In the genomic region with DNA sequence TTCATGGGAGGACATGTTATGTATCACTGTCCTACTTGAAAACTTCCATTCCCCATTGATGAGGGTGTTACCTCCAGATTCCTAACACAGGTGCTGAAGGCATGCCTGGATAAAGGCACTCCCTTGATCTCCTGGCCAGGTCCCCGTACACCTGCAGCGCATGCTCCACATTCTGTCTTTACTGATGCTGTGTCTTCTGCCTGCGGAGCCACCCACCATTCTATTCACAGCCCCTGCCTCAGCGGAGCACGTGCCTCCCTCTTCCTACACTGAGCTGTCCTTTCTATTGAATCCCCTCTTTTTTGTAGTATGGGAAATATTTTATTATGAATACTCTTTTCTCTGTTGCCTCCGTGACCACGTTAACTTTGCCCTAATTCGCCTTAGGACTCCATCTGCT, we compare ENCODE assay signal across 24 cellular contexts. TPM values are rescaled to one million over a fixed set of nuclear protein-coding genes. Genes with fewer than 3 reads are reported as not detected.
DNase-seq lines count a peak whose midpoint lies in the region; ATAC-seq and TF ChIP-seq lines count a peak whose summit lies in the region.
"Had no signal": no experiment of that assay in that cellular context is flagged by ENCODE, and none has a peak within 500 bp of the region (broad histone marks: within the 10 kb centered on the region; RNA-seq: fewer than 3 reads in every experiment).

No MANE protein-coding gene starts in this region.

- no peaks in the 10 kb centered on the region for H3K27me3 ChIP-seq in adrenal gland
- no peaks in the 10 kb centered on the region for H3K27me3 ChIP-seq in Karpas-422 (ENCODE audit: low read length)
- H3K27me3 ChIP-seq in endodermal cell (ENCODE audit: control insufficient read depth, insufficient read depth, low read length, poor library complexity, severe bottlenecking) = no peaks in the 10 kb centered on the region

- no peaks in the 10 kb centered on the region for H3K9me3 Mint-ChIP-seq in stimulated activated naive CD8-positive, alpha-beta T cell treated with anti-CD3 and anti-CD28 coated beads, Interleukin-15, Interleukin-2, amounts not matched to agents 100 ng/mL and 50 ng/mL, for 24 hours
- no peaks in the 10 kb centered on the region for H3K9me3 Mint-ChIP-seq in stimulated activated naive CD8-positive, alpha-beta T cell treated with anti-CD3 and anti-CD28 coated beads, Interleukin-15, amount 100 ng/mL, for 72 hours
- H3K9me3 Mint-ChIP-seq in nephron = no peaks in the 10 kb centered on the region
- H3K9me3 Mint-ChIP-seq in endodermal cell = no peaks in the 10 kb centered on the region
- no peaks in the 10 kb centered on the region for H3K9me3 Mint-ChIP-seq in activated CD8-positive, alpha-beta T cell treated with anti-CD3 and anti-CD28 coated beads for 36 hours
- H3K9me3 Mint-ChIP-seq: central memory CD8-positive, alpha-beta T cell; effector memory CD8-positive, alpha-beta T cell had no signal

- POLR2A ChIA-PET in activated CD8-positive, alpha-beta T cell treated with anti-CD3 and anti-CD28 coated beads for 36 hours (lab: Charles Lee) = interaction anchor here (1.3 to 1.5 kb wide), 2 partner anchors 12 to 17 kb away, joined by 3 to 4 read pairs; no protein-coding TSS in a partner anchor

- H3K36me3 Mint-ChIP-seq in stimulated activated naive CD8-positive, alpha-beta T cell treated with anti-CD3 and anti-CD28 coated beads, Interleukin-15, Interleukin-2, amounts not matched to agents 100 ng/mL and 50 ng/mL, for 24 hours (ENCODE audit: low read depth) = peaks cover 25% of the 10 kb centered on the region
- peaks cover 4% of the 10 kb centered on the region for H3K36me3 Mint-ChIP-seq in nephron (ENCODE audit: low read depth)
- no peaks in the 10 kb centered on the region for H3K36me3 Mint-ChIP-seq in endodermal cell (ENCODE audit: low read depth)
- peaks cover 16% of the 10 kb centered on the region for H3K36me3 Mint-ChIP-seq in activated CD8-positive, alpha-beta T cell treated with anti-CD3 and anti-CD28 coated beads for 36 hours (ENCODE audit: low read depth)

- TF ChIP-seq CTCF in adrenal gland (IDR thresholded peaks at IDR 0.05) = no peak
- TF ChIP-seq CTCF in nephron (IDR thresholded peaks at IDR 0.05; ENCODE audit: unreplicated experiment in 3 of 3) = no peak
- TF ChIP-seq CTCF in endodermal cell (conservative IDR thresholded peaks at IDR 0.05) = no peak
- no peak for TF ChIP-seq CTCF in activated CD8-positive, alpha-beta T cell treated with anti-CD3 and anti-CD28 coated beads for 36 hours (IDR thresholded peaks at IDR 0.05)

- H3K9me3 ChIP-seq in adrenal gland (replicated peaks in 1 of 3) (no peaks in the 10 kb centered on the region), Karpas-422 (ENCODE audit: low read length) (no peaks in the 10 kb centered on the region), endodermal cell (ENCODE audit: control insufficient read depth, low read length) (no peaks in the 10 kb centered on the region)

- CTCF ChIA-PET in activated CD8-positive, alpha-beta T cell treated with anti-CD3 and anti-CD28 coated beads for 36 hours (lab: Charles Lee) = interaction anchor here (0.8 to 1.3 kb wide), 3 partner anchors 10 to 12 kb away, joined by 3 to 5 read pairs (median 3); no protein-coding TSS in a partner anchor

- WGBS in adrenal gland, 4 donors = 91 to 95% (median 94%) methylated on average over 8 of the region's 8 CpGs
- WGBS in endodermal cell (ENCODE audit: insufficient coverage in 1 of 2, insufficient read length in 1 of 2), 2 experiments = 91% methylated on average over 6 to 8 of the region's 8 CpGs

- no peak overlapping the region for H2AFZ ChIP-seq in Karpas-422 (ENCODE audit: low read length)

- 0 out of 2 replicates have a peak, but pooled peaks cover 2% of the 10 kb centered on the region for H3K79me2 ChIP-seq in Karpas-422 (ENCODE audit: low read length)

- H3K4me1 Mint-ChIP-seq in stimulated activated naive CD8-positive, alpha-beta T cell treated with anti-CD3 and anti-CD28 coated beads, Interleukin-15, Interleukin-2, amounts not matched to agents 100 ng/mL and 50 ng/mL, for 24 hours (ENCODE audit: low read depth) = peaks cover 67% of the 10 kb centered on the region
- peaks cover 80% of the 10 kb centered on the region for H3K4me1 Mint-ChIP-seq in stimulated activated naive CD8-positive, alpha-beta T cell treated with anti-CD3 and anti-CD28 coated beads, Interleukin-15, amount 100 ng/mL, for 72 hours
- H3K4me1 Mint-ChIP-seq in nephron = peaks cover 53% of the 10 kb centered on the region
- H3K4me1 Mint-ChIP-seq in endodermal cell = peaks cover 7% of the 10 kb centered on the region
- H3K4me1 Mint-ChIP-seq in activated CD8-positive, alpha-beta T cell treated with anti-CD3 and anti-CD28 coated beads for 36 hours (ENCODE audit: low read depth) = peaks cover 64% of the 10 kb centered on the region

- H3K36me3 ChIP-seq in adrenal gland (replicated peaks in 1 of 2) (no peaks in the 10 kb centered on the region), Karpas-422 (ENCODE audit: insufficient read depth, low read length) (no peaks in the 10 kb centered on the region), endodermal cell (ENCODE audit: control insufficient read depth, insufficient read depth, low read length) (no peaks in the 10 kb centered on the region)

- H3K4me1 ChIP-seq in adrenal gland (replicated peaks in 1 of 2) (peaks cover 7 to 29% of the 10 kb centered on the region in 2 donors), Karpas-422 (ENCODE audit: low read length) (peaks cover 3% of the 10 kb centered on the region; the same call in 1 of the 2 replicates), endodermal cell (ENCODE audit: control insufficient read depth, insufficient read depth, low read length) (no peaks in the 10 kb centered on the region)

- no peaks in the 10 kb centered on the region for H3K27me3 Mint-ChIP-seq in stimulated activated naive CD8-positive, alpha-beta T cell treated with anti-CD3 and anti-CD28 coated beads, Interleukin-15, Interleukin-2, amounts not matched to agents 100 ng/mL and 50 ng/mL, for 24 hours
- no peaks in the 10 kb centered on the region for H3K27me3 Mint-ChIP-seq in stimulated activated naive CD8-positive, alpha-beta T cell treated with anti-CD3 and anti-CD28 coated beads, Interleukin-15, amount 100 ng/mL, for 72 hours
- H3K27me3 Mint-ChIP-seq in nephron (ENCODE audit: low read depth) = no peaks in the 10 kb centered on the region
- H3K27me3 Mint-ChIP-seq in endodermal cell (ENCODE audit: insufficient read depth) = no peaks in the 10 kb centered on the region
- no peaks in the 10 kb centered on the region for H3K27me3 Mint-ChIP-seq in activated CD8-positive, alpha-beta T cell treated with anti-CD3 and anti-CD28 coated beads for 36 hours
- H3K27me3 Mint-ChIP-seq: central memory CD8-positive, alpha-beta T cell; effector memory CD8-positive, alpha-beta T cell; progenitor cell of endocrine pancreas had no signal

- ATAC-seq in stimulated activated naive CD8-positive, alpha-beta T cell treated with anti-CD3 and anti-CD28 coated beads, Interleukin-15, amount 100 ng/mL, for 72 hours = no peak
- no peak for ATAC-seq in activated CD8-positive, alpha-beta T cell treated with anti-CD3 and anti-CD28 coated beads for 36 hours
- ATAC-seq: effector memory CD8-positive, alpha-beta T cell; GM12878 had no signal

- no peak for DNase-seq in stimulated activated naive CD8-positive, alpha-beta T cell treated with anti-CD3 and anti-CD28 coated beads, Interleukin-15, amount 100 ng/mL, for 72 hours
- DNase-seq in adrenal gland (no peak), Karpas-422 (no peak), DMS79 treated with DMSO at 0.1 percent for 48 hours (lab: John Stamatoyannopoulos, UW) (no peak), endodermal cell (no peak)
- DNase-seq in activated CD8-positive, alpha-beta T cell treated with anti-CD3 and anti-CD28 coated beads for 36 hours = no peak
- DNase-seq: activated CD4-positive, alpha-beta T cell treated with anti-CD3 and anti-CD28 coated beads for 4 hours; activated T-cell treated with anti-CD3 and anti-CD28 coated beads, Interleukin-2, amount 50 U/mL, for 1 hour; AML-193; Calu3; effector memory CD8-positive, alpha-beta T cell; NCI-H1417 treated with DMSO at 0.1 percent for 48 hours; NCI-H2227 treated with DMSO at 0.1 percent for 48 hours; NK-92 treated with Interleukin-12 subunit alpha and Interleukin-12 subunit beta, amount 100 ng/mL, for 24 hours; Right ventricle myocardium superior; stimulated activated CD4-positive, alpha-beta T cell treated with anti-CD3 and anti-CD28 coated beads, Interleukin-12 subunit alpha, Interleukin-12 subunit beta, amount 100 ng/mL, for 4 hours; T-helper 9 cell had no signal

- no peak overlapping the region for H3K9ac ChIP-seq in Karpas-422 (ENCODE audit: low read length)
- H3K9ac ChIP-seq in endodermal cell (ENCODE audit: extremely low read depth, low read length, poor library complexity, severe bottlenecking) = no peak overlapping the region
- H3K9ac ChIP-seq: KMS-11 had no signal

- H3K4me3 ChIP-seq in adrenal gland (no peak overlapping the region), Karpas-422 (ENCODE audit: low read length) (no peak overlapping the region), endodermal cell (ENCODE audit: low read length) (no peak overlapping the region)
- H3K4me3 ChIP-seq: GM12878 had no signal

- no peak for TF ChIP-seq POLR2A in adrenal gland (IDR thresholded peaks at IDR 0.05)

- peaks cover 68% of the 10 kb centered on the region for H4K20me1 ChIP-seq in Karpas-422 (ENCODE audit: insufficient read depth, low read depth, low read length)

- H3K27ac ChIP-seq in adrenal gland (peak overlapping the region in 3 of 5 donors; percentile 27 to 57 (median 39)), Karpas-422 (ENCODE audit: low read length) (no peak overlapping the region), endodermal cell (ENCODE audit: low read depth, low read length) (no peak overlapping the region)
- H3K27ac ChIP-seq: HL-60, KMS-11 had no signal

- peak overlapping the region; percentile 9 for H3K27ac Mint-ChIP-seq in stimulated activated naive CD8-positive, alpha-beta T cell treated with anti-CD3 and anti-CD28 coated beads, Interleukin-15, Interleukin-2, amounts not matched to agents 100 ng/mL and 50 ng/mL, for 24 hours
- no peak overlapping the region for H3K27ac Mint-ChIP-seq in stimulated activated naive CD8-positive, alpha-beta T cell treated with anti-CD3 and anti-CD28 coated beads, Interleukin-15, amount 100 ng/mL, for 72 hours
- H3K27ac Mint-ChIP-seq in nephron (peak overlapping the region; percentile 24 to 91 (median 24)), endodermal cell (no peak overlapping the region)
- no peak overlapping the region for H3K27ac Mint-ChIP-seq in activated CD8-positive, alpha-beta T cell treated with anti-CD3 and anti-CD28 coated beads for 36 hours
- H3K27ac Mint-ChIP-seq: progenitor cell of endocrine pancreas had no signal

- H3K4me3 Mint-ChIP-seq in stimulated activated naive CD8-positive, alpha-beta T cell treated with anti-CD3 and anti-CD28 coated beads, Interleukin-15, Interleukin-2, amounts not matched to agents 100 ng/mL and 50 ng/mL, for 24 hours = no peak overlapping the region
- no peak overlapping the region for H3K4me3 Mint-ChIP-seq in stimulated activated naive CD8-positive, alpha-beta T cell treated with anti-CD3 and anti-CD28 coated beads, Interleukin-15, amount 100 ng/mL, for 72 hours
- no peak overlapping the region for H3K4me3 Mint-ChIP-seq in nephron
- no peak overlapping the region for H3K4me3 Mint-ChIP-seq in endodermal cell
- no peak overlapping the region for H3K4me3 Mint-ChIP-seq in activated CD8-positive, alpha-beta T cell treated with anti-CD3 and anti-CD28 coated beads for 36 hours
- H3K4me3 Mint-ChIP-seq: central memory CD8-positive, alpha-beta T cell had no signal

- H3K9me2 ChIP-seq in Karpas-422 (replicated peaks; ENCODE audit: insufficient read depth, low read length) = no peaks in the 10 kb centered on the region

- H3K4me2 ChIP-seq in Karpas-422 (ENCODE audit: low read depth, low read length, poor library complexity, severe bottlenecking) = no peak overlapping the region
- H3K4me2 ChIP-seq: KMS-11 had no signal

- intact Hi-C loops in adrenal gland (cut with DNase I) = no loop called here
- intact Hi-C loops in activated CD8-positive, alpha-beta T cell treated with anti-CD3 and anti-CD28 coated beads for 36 hours (cut with micrococcal nuclease) = no loop called here

RNA-seq across cellular contexts. Expression of a gene that starts 25.0 kb away (rescaled TPM):
- total RNA-seq in adrenal gland (10 to 100 TPM; 31.0 to 49.2 (median 36.3) TPM), endodermal cell (10 to 100 TPM; 25.4 to 28.7 TPM)
- polyA plus RNA-seq in adrenal gland = 10 to 100 TPM; 17.0 to 49.0 (median 24.5) TPM
- 6.5 and 10.9 TPM in 2 replicates for total RNA-seq in Karpas-422 (2014; rRNA removed; shearing (Covaris generic); ENCODE audit: low replicate concordance)
- polyA plus RNA-seq in endodermal cell (2013, experiment 1 of 2) = 33.9 TPM
- polyA plus RNA-seq in endodermal cell (2013, experiment 2 of 2) = 30.7 TPM
- 10 to 100 TPM; 65.1 to 66.6 TPM for total RNA-seq in activated CD8-positive, alpha-beta T cell treated with anti-CD3 and anti-CD28 coated beads for 36 hours

Comparison
In these comparisons a context has a peak if more than half of its experiments do, and no peak if none do; other contexts are left out.
1. H3K27ac Mint-ChIP-seq: peak in stimulated activated naive CD8-positive, alpha-beta T cell treated with anti-CD3 and anti-CD28 coated beads, Interleukin-15, Interleukin-2, amounts not matched to agents 100 ng/mL and 50 ng/mL, for 24 hours (single experiment) and nephron (3 of 3); none in stimulated activated naive CD8-positive, alpha-beta T cell treated with anti-CD3 and anti-CD28 coated beads, Interleukin-15, amount 100 ng/mL, for 72 hours (0 of 2), endodermal cell (single experiment) and activated CD8-positive, alpha-beta T cell treated with anti-CD3 and anti-CD28 coated beads for 36 hours (single experiment).
2. H3K27ac ChIP-seq: peak in adrenal gland (3 of 5); none in Karpas-422 (single experiment) and endodermal cell (single experiment).